ENCODE assay signal across 10 cellular contexts in genomic region chr11:77407613-77408012, GRCh38.
DNase-seq lines count a peak whose midpoint lies in the region; ATAC-seq and TF ChIP-seq lines count a peak whose summit lies in the region.
"Had no signal": no experiment of that assay in that cellular context is flagged by ENCODE, and none has a peak within 500 bp of the region (broad histone marks: within the 10 kb centered on the region; RNA-seq: fewer than 3 reads in every experiment).

No MANE protein-coding gene starts in this region.

- CTCF ChIA-PET in Calu3 (lab: Charles Lee): interaction anchor here (0.6 to 1.0 kb wide), 2 partner anchors 33 to 39 kb away, joined by 3 to 5 read pairs; no protein-coding TSS in a partner anchor

- H4K8ac ChIP-seq in mesendoderm (ENCODE audit: low read depth, low read length): no peak overlapping the region

- WGBS in mesendoderm (ENCODE audit: extremely low coverage, insufficient coverage, low lambda C conversion rate): no CpG with 5 or more reads among the region's 4 CpGs

- H3K9ac ChIP-seq in mesendoderm (ENCODE audit: low read length): no peak overlapping the region

- no peaks in the 10 kb centered on the region for H3K36me3 ChIP-seq in mesendoderm (ENCODE audit: control insufficient read depth, insufficient read depth, low read length)

- H2BK120ac ChIP-seq in mesendoderm (ENCODE audit: low read depth, low read length): no peak overlapping the region

- H3K23ac ChIP-seq in mesendoderm (ENCODE audit: low read length): no peak overlapping the region

- H3K4me1 ChIP-seq in mesendoderm (ENCODE audit: control insufficient read depth, low read depth, low read length): peaks cover 11% of the 10 kb centered on the region

- no peaks in the 10 kb centered on the region for H3K9me3 Mint-ChIP-seq in Calu3 (ENCODE audit: low read depth, unreplicated experiment)
- H3K9me3 Mint-ChIP-seq in activated naive CD8-positive, alpha-beta T cell treated with anti-CD3 and anti-CD28 coated beads, Interleukin-2, amount 50 U/mL, for 24 hours: peaks cover 4% of the 10 kb centered on the region
- H3K9me3 Mint-ChIP-seq: activated B cell treated with CpG ODN at 0.5 μM for 24 hours, memory B cell had no signal

- no peak overlapping the region for H3K27ac ChIP-seq in mesendoderm (ENCODE audit: low read depth, low read length)

- no peak overlapping the region for H3K4me2 ChIP-seq in mesendoderm (ENCODE audit: low read length)

- no peak overlapping the region for H3K4ac ChIP-seq in mesendoderm (ENCODE audit: low read depth, low read length)

- peak overlapping the region; percentile 61 for H3K27ac Mint-ChIP-seq in Calu3 (ENCODE audit: unreplicated experiment)
- H3K27ac Mint-ChIP-seq in activated naive CD8-positive, alpha-beta T cell treated with anti-CD3 and anti-CD28 coated beads, Interleukin-2, amount 50 U/mL, for 24 hours: no peak overlapping the region
- H3K27ac Mint-ChIP-seq: activated B cell treated with CpG ODN at 0.5 μM for 24 hours, memory B cell had no signal

- H2BK15ac ChIP-seq in mesendoderm (replicated peaks; ENCODE audit: low read depth): no peak overlapping the region

- H3K4me3 ChIP-seq in mesendoderm (ENCODE audit: low read length): no peak overlapping the region

- BruUV-seq in Calu3 (replicated peaks; lab: Mats Ljungman, UMichigan): no TSS peak

- no peak overlapping the region for H3K18ac ChIP-seq in mesendoderm (ENCODE audit: low read length)

- peaks cover 14% of the 10 kb centered on the region for H3K79me1 ChIP-seq in mesendoderm (ENCODE audit: low read length)

- no peak overlapping the region for H4K5ac ChIP-seq in mesendoderm (ENCODE audit: low read length)

- no peaks in the 10 kb centered on the region for H3K27me3 ChIP-seq in mesendoderm (ENCODE audit: insufficient read depth, low read length, poor library complexity)

- no peak overlapping the region for H3K56ac ChIP-seq in mesendoderm (ENCODE audit: low read length)

- DNase-seq in Calu3 (peak; percentile 69), NCI-H1092 (lab: John Stamatoyannopoulos, UW) (peak; percentile 65), astrocyte of the hippocampus (ENCODE audit: low read depth, low spot score) (peak; percentile 82), mesendoderm (peak; percentile 37), NCI-H82 treated with DMSO at 0.1 percent for 48 hours (lab: John Stamatoyannopoulos, UW; ENCODE audit: unreplicated experiment) (no peak)
- DNase-seq in activated naive CD8-positive, alpha-beta T cell treated with anti-CD3 and anti-CD28 coated beads, Interleukin-2, amount 50 U/mL, for 24 hours: no peak
- DNase-seq: activated B cell treated with CpG ODN at 0.5 μM for 24 hours had no signal

- ATAC-seq in HG02759 (IDR thresholded peaks at IDR 0.05; ENCODE audit: unreplicated experiment) (no peak), HG02623 (IDR thresholded peaks at IDR 0.05; ENCODE audit: unreplicated experiment) (no peak)
- ATAC-seq in activated naive CD8-positive, alpha-beta T cell treated with anti-CD3 and anti-CD28 coated beads, Interleukin-2, amount 50 U/mL, for 24 hours: no peak

- peaks cover 67% of the 10 kb centered on the region for H3K79me2 ChIP-seq in mesendoderm (ENCODE audit: control insufficient read depth, insufficient read depth, low read length)

- no peaks in the 10 kb centered on the region for H3K27me3 Mint-ChIP-seq in Calu3 (ENCODE audit: unreplicated experiment)
- no peaks in the 10 kb centered on the region for H3K27me3 Mint-ChIP-seq in activated naive CD8-positive, alpha-beta T cell treated with anti-CD3 and anti-CD28 coated beads, Interleukin-2, amount 50 U/mL, for 24 hours
- H3K27me3 Mint-ChIP-seq: activated B cell treated with CpG ODN at 0.5 μM for 24 hours, memory B cell had no signal

- peaks cover 12% of the 10 kb centered on the region for H3K36me3 Mint-ChIP-seq in Calu3 (ENCODE audit: insufficient read depth, unreplicated experiment)
- peaks cover 11% of the 10 kb centered on the region for H3K36me3 Mint-ChIP-seq in activated naive CD8-positive, alpha-beta T cell treated with anti-CD3 and anti-CD28 coated beads, Interleukin-2, amount 50 U/mL, for 24 hours (ENCODE audit: low read depth)
- H3K36me3 Mint-ChIP-seq: memory B cell had no signal

- no peak overlapping the region for H2BK5ac ChIP-seq in mesendoderm (ENCODE audit: low read length)

- no peak for TF ChIP-seq CTCF in Calu3 (IDR thresholded peaks at IDR 0.05; ENCODE audit: unreplicated experiment)

- intact Hi-C loops in Calu3 (cut with micrococcal nuclease; ENCODE audit: unreplicated experiment): loop anchor here (10.0 kb wide), 1 partner anchor 213 kb away; no protein-coding TSS in a partner anchor

- no peak overlapping the region for H2AK5ac ChIP-seq in mesendoderm (ENCODE audit: low read length)

- peaks cover 58% of the 10 kb centered on the region for H3K4me1 Mint-ChIP-seq in Calu3 (ENCODE audit: low read depth, unreplicated experiment)
- H3K4me1 Mint-ChIP-seq in activated naive CD8-positive, alpha-beta T cell treated with anti-CD3 and anti-CD28 coated beads, Interleukin-2, amount 50 U/mL, for 24 hours: peaks cover 51% of the 10 kb centered on the region

- H3K4me3 Mint-ChIP-seq in Calu3 (ENCODE audit: low read depth, unreplicated experiment): no peak overlapping the region
- no peak overlapping the region for H3K4me3 Mint-ChIP-seq in activated naive CD8-positive, alpha-beta T cell treated with anti-CD3 and anti-CD28 coated beads, Interleukin-2, amount 50 U/mL, for 24 hours
- H3K4me3 Mint-ChIP-seq: activated B cell treated with CpG ODN at 0.5 μM for 24 hours, memory B cell had no signal

Comparison
In these comparisons a context has a peak if more than half of its experiments do, and no peak if none do; other contexts are left out.
1. DNase-seq: peak in Calu3 (single experiment), NCI-H1092 (single experiment), astrocyte of the hippocampus (single experiment) and mesendoderm (single experiment); none in activated naive CD8-positive, alpha-beta T cell treated with anti-CD3 and anti-CD28 coated beads, Interleukin-2, amount 50 U/mL, for 24 hours (single experiment) and NCI-H82 treated with DMSO at 0.1 percent for 48 hours (single experiment).